ENCODE assay signal across 8 cellular contexts in the genomic region with DNA sequence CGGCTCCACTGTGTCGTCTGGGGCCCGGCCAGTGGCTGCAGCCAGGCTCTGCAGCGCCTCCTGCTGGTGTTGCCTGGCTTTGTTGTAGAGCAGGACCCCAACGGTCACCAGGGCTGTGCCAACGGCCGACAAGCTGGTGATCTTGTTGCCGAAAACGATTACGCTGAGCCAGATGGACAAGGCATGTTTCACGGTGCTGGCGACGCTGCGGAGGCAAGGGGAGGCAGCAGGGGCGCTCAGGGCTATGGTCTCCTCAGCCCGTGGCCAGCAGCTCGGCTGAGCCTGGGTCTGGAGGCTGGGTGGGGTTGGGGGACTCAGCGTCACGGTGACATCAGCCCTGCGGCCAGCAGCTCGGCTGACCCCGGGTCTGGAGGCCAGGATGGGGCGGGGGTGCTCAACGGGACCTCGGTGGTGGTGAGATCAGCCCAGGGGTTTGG. TPM values are rescaled to one million over a fixed set of nuclear protein-coding genes. Genes with fewer than 3 reads are reported as not detected.
DNase-seq lines count a peak whose midpoint lies in the region; ATAC-seq, FAIRE-seq and TF ChIP-seq lines count a peak whose summit lies in the region.

No MANE protein-coding gene starts in this region.

- ATAC-seq in mucosa of descending colon, result peak; percentile 52
- no peak for ATAC-seq in HG02885 (IDR thresholded peaks at IDR 0.05; ENCODE audit: poor library complexity, unreplicated experiment)
- no peak for ATAC-seq in HG03097 (IDR thresholded peaks at IDR 0.05; ENCODE audit: low FRiP score, unreplicated experiment)

- no peak overlapping the region for H3K9ac ChIP-seq in adipocyte (ENCODE audit: low read length)

- H3K4me1 ChIP-seq in adipocyte (ENCODE audit: control insufficient read depth, insufficient read depth, low read length), result peaks cover 13% of the 10 kb centered on the region
- H3K4me1 ChIP-seq in mucosa of descending colon (ENCODE audit: low read depth), result peaks cover 6% of the 10 kb centered on the region

- in situ Hi-C loops in KBM-7 (cut with MboI; ENCODE audit: low pct_unique_long_range_greater_than_20kb, low sequenced_read_pairs), result no loop called here

- H3K4me3 ChIP-seq in adipocyte (ENCODE audit: low read length) (no peak overlapping the region), mucosa of descending colon (no peak overlapping the region)

- no peaks in the 10 kb centered on the region for H3K9me3 ChIP-seq in adipocyte (ENCODE audit: control insufficient read depth, low read length)
- H3K9me3 ChIP-seq in mucosa of descending colon, result no peaks in the 10 kb centered on the region

- peak; percentile 12 for DNase-seq in AG20443 (ENCODE audit: low spot score)
- DNase-seq in KBM-7, result peak; percentile 23
- peak; percentile 25 for DNase-seq in adipocyte (ENCODE audit: low read depth)
- DNase-seq in mucosa of descending colon, result peak in 2 of 3 donors; percentile 52 to 53
- no peak for DNase-seq in GM19239 (ENCODE audit: insufficient read length, low spot score)
- no peak for DNase-seq in posterior vena cava (ENCODE audit: low spot score)

- H3K36me3 ChIP-seq in adipocyte (ENCODE audit: control insufficient read depth, insufficient read depth, low read length, severe bottlenecking), result peaks cover 40% of the 10 kb centered on the region
- H3K36me3 ChIP-seq in mucosa of descending colon (ENCODE audit: low read depth), result no peaks in the 10 kb centered on the region

- H3K27me3 ChIP-seq in adipocyte (replicated peaks; ENCODE audit: control insufficient read depth, insufficient read depth, low read length), result no peaks in the 10 kb centered on the region

- intact Hi-C loops in mucosa of descending colon (cut with DNase I, micrococcal nuclease), result no loop called here
- intact Hi-C loops in posterior vena cava (cut with DNase I), result no loop called here

- no peak for FAIRE-seq in GM19239 (lab: Jason Lieb, UNC)

- TF ChIP-seq CTCF in mucosa of descending colon (IDR thresholded peaks at IDR 0.05), result peak; percentile 15

RNA-seq across cellular contexts. Expression of gene CDK11B, which starts 7.0 kb away (rescaled TPM):
- total RNA-seq in mucosa of descending colon (10 to 100 TPM; 31.9 to 45.6 (median 36.8) TPM), posterior vena cava (10 to 100 TPM; 19.4 to 24.3 TPM)

RNA-seq across cellular contexts. Expression of gene SLC35E2B, which starts 26.8 kb away (rescaled TPM):
- total RNA-seq in mucosa of descending colon (10 to 100 TPM; 32.4 to 75.2 (median 73.8) TPM), posterior vena cava (10 to 100 TPM; 20.7 to 27.7 TPM)

RNA-seq across cellular contexts. Expression of gene MMP23B, which starts 33.9 kb away (rescaled TPM):
- 1 to 10 TPM; 7.2 to 8.7 (median 7.4) TPM for total RNA-seq in mucosa of descending colon
- 10 to 100 TPM; 36.1 to 78.5 TPM for total RNA-seq in posterior vena cava

RNA-seq across cellular contexts. Expression of gene MIB2, which starts 50.5 kb away (rescaled TPM):
- total RNA-seq in mucosa of descending colon, result 100 to 1,000 TPM in 2 of 3 donors, 10 to 100 TPM in 1; 67.8 to 118 (median 109) TPM
- 10 to 100 TPM; 29.4 to 35.9 TPM for total RNA-seq in posterior vena cava

RNA-seq across cellular contexts. Expression of gene CDK11A, which starts 58.3 kb away (rescaled TPM):
- total RNA-seq in mucosa of descending colon (10 to 100 TPM; 67.1 to 91.0 (median 83.5) TPM), posterior vena cava (10 to 100 TPM; 29.2 to 37.7 TPM)

Comparison
In these comparisons a context has a peak if more than half of its experiments do, and no peak if none do; other contexts are left out.
1. DNase-seq: peak in AG20443 (single experiment), KBM-7 (single experiment), adipocyte (single experiment) and mucosa of descending colon (2 of 3); none in GM19239 (single experiment) and posterior vena cava (single experiment).